ENCODE assay signal across 15 cellular contexts in genomic region chr5:142547445-142548374, GRCh38.
A peak's percentile ranks its signal among the peaks of the same experiment; 100 is the strongest.
DNase-seq lines count a peak whose midpoint lies in the region; ATAC-seq and TF ChIP-seq lines count a peak whose summit lies in the region.
"Had no signal": no experiment of that assay in that cellular context is flagged by ENCODE, and none has a peak within 500 bp of the region (broad histone marks: within the 10 kb centered on the region; RNA-seq: fewer than 3 reads in every experiment).

No MANE protein-coding gene starts in this region.

- BruUV-seq in HCT116 (replicated peaks; lab: Mats Ljungman, UMichigan), result no TSS peak

- DNase-seq in BE2C, result peak; percentile 35
- no peak for DNase-seq in HCT116 (ENCODE audit: low read depth, low spot score)
- DNase-seq in kidney tubule cell (ENCODE audit: low spot score), result peak; percentile 43
- DNase-seq in H4 (ENCODE audit: low spot score), result no peak
- DNase-seq in uterus, result no peak
- DNase-seq: T-helper 9 cell had no signal

- H3K27ac ChIP-seq in HCT116 (ENCODE audit: low read depth, low read length) (no peak overlapping the region), uterus (no peak overlapping the region)
- H3K27ac ChIP-seq: hepatocyte, left lung, parathyroid adenoma, testis had no signal

- POLR2A ChIA-PET in HCT116 (lab: Charles Lee), result interaction anchor here (0.7 to 4.3 kb wide), 7 partner anchors 102 to 546 kb away, joined by 3 to 18 read pairs (median 4); no protein-coding TSS in a partner anchor

- TF ChIP-seq POLR2A in HCT116 (IDR thresholded peaks at IDR 0.05; ENCODE audit: borderline replicate concordance, extremely low read depth, insufficient read depth, insufficient read length) (no peak), uterus (IDR thresholded peaks at IDR 0.05) (no peak)

- H3K9me2 ChIP-seq in HCT116 (ENCODE audit: insufficient read depth), result no peaks in the 10 kb centered on the region

- no peak for TF ChIP-seq RAD21 in HCT116 (IDR thresholded peaks at IDR 0.05; ENCODE audit: low read depth)

- H3K4me1 ChIP-seq in BE2C (peaks cover 18% of the 10 kb centered on the region), HCT116 (ENCODE audit: control insufficient read depth in 1 of 2, insufficient read depth in 2 of 2, low read length in 2 of 2) (peaks cover 12 to 50% of the 10 kb centered on the region in 2 experiments), uterus (no peaks in the 10 kb centered on the region)
- H3K4me1 ChIP-seq: testis had no signal

- no peak overlapping the region for H2AFZ ChIP-seq in HCT116 (ENCODE audit: low read depth, low read length, poor library complexity, severe bottlenecking)
- H2AFZ ChIP-seq: GM23338, hepatocyte had no signal

- intact Hi-C loops in HCT116 (cut with micrococcal nuclease) (loop anchor here (1.0 to 5.0 kb wide), 7 partner anchors 101 to 395 kb away; no protein-coding TSS in a partner anchor), uterus (cut with DNase I; ENCODE audit: low total_unique reads) (no loop called here)

- H3K4me2 ChIP-seq in HCT116 (ENCODE audit: low read length), result no peak overlapping the region
- H3K4me2 ChIP-seq: hepatocyte had no signal

- H3K4me3 ChIP-seq in BE2C (ENCODE audit: low read depth, low read length) (peak overlapping the region; percentile 22; the same call in 1 of the 2 replicates), HCT116 (replicated peaks in 1 of 2; ENCODE audit: low read depth in 1 of 2, low read length in 2 of 2) (no peak overlapping the region), uterus (no peak overlapping the region)
- H3K4me3 ChIP-seq: gastroesophageal sphincter, GM23338, hepatocyte, left lung, testis had no signal

- no peak for TF ChIP-seq CTCF in BE2C (IDR thresholded peaks at IDR 0.05; ENCODE audit: low read depth, low read length)
- no peak for TF ChIP-seq CTCF in HCT116 (IDR thresholded peaks at IDR 0.05 in 2 of 3, conservative IDR thresholded peaks at IDR 0.05 in 1 of 3; ENCODE audit: borderline replicate concordance in 1 of 3, insufficient read depth in 1 of 3, low read depth in 2 of 3, low read length in 2 of 3)
- TF ChIP-seq CTCF in uterus (IDR thresholded peaks at IDR 0.05), result no peak

- no peak overlapping the region for H3K9ac ChIP-seq in HCT116 (ENCODE audit: low read length)
- H3K9ac ChIP-seq: parathyroid adenoma had no signal

- no peaks in the 10 kb centered on the region for H3K27me3 ChIP-seq in BE2C
- H3K27me3 ChIP-seq in HCT116 (ENCODE audit: insufficient read depth, low read length), result no peaks in the 10 kb centered on the region
- peaks cover 0 to under 1% of the 10 kb centered on the region in 2 donors for H3K27me3 ChIP-seq in uterus
- H3K27me3 ChIP-seq: gastroesophageal sphincter, testis had no signal

- H3K79me2 ChIP-seq in HCT116 (ENCODE audit: insufficient read depth, low read length), result no peaks in the 10 kb centered on the region
- H3K79me2 ChIP-seq: hepatocyte, parathyroid adenoma had no signal

- RAD21 ChIA-PET in HCT116 (lab: Charles Lee; ENCODE audit: low non-redundant PET in 1 of 2, low total read pairs in 2 of 2, uncharacterized antibody in 2 of 2, unreplicated experiment in 2 of 2), result interaction anchor here (0.6 to 2.0 kb wide), 3 partner anchors 102 to 395 kb away, joined by 3 to 12 read pairs (median 5); no protein-coding TSS in a partner anchor

- CTCF ChIA-PET in HCT116 (lab: Charles Lee), result interaction anchor here (1.0 to 2.5 kb wide), 14 partner anchors 7 to 395 kb away, joined by 3 to 20 read pairs (median 5); partner anchors contain the start of gene SPRY4

- no peak for ATAC-seq in HCT116
- ATAC-seq in SK-N-SH treated with all-trans-retinoic acid at 6 μM for 48 hours, result no peak; the same call in 2 of the 3 replicates
- ATAC-seq in HG03571 (IDR thresholded peaks at IDR 0.05; ENCODE audit: unreplicated experiment), result no peak

- no peaks in the 10 kb centered on the region for H4K20me1 ChIP-seq in HCT116 (ENCODE audit: insufficient read depth)

- H3K9me3 ChIP-seq in BE2C (no peaks in the 10 kb centered on the region), HCT116 (ENCODE audit: control insufficient read depth in 1 of 2, insufficient read depth in 1 of 2, low read depth in 1 of 2, low read length in 2 of 2) (no peaks in the 10 kb centered on the region), uterus (no peaks in the 10 kb centered on the region)
- H3K9me3 ChIP-seq: Caco-2, gastroesophageal sphincter, left lung, testis had no signal

- H3K36me3 ChIP-seq in BE2C (no peaks in the 10 kb centered on the region), HCT116 (ENCODE audit: control insufficient read depth in 1 of 2, insufficient read depth in 2 of 2, low read length in 2 of 2) (no peaks in the 10 kb centered on the region), uterus (no peaks in the 10 kb centered on the region)
- H3K36me3 ChIP-seq: gastroesophageal sphincter, left lung had no signal

TF ChIP-seq in HCT116, 20 proteins besides CTCF, POLR2A, EP300 and RAD21 (continues in another document):
- TF ChIP-seq EZH2phosphoT487 (IDR thresholded peaks at IDR 0.05; ENCODE audit: borderline replicate concordance), result no peak
- TF ChIP-seq MAX (IDR thresholded peaks at IDR 0.05), result 0 out of 2 replicates have a peak, but pooled peaks have one; percentile 22
- TF ChIP-seq ZNF274 (IDR thresholded peaks at IDR 0.05; ENCODE audit: low read depth, low read length), result no peak
- TF ChIP-seq, protein P1, sequence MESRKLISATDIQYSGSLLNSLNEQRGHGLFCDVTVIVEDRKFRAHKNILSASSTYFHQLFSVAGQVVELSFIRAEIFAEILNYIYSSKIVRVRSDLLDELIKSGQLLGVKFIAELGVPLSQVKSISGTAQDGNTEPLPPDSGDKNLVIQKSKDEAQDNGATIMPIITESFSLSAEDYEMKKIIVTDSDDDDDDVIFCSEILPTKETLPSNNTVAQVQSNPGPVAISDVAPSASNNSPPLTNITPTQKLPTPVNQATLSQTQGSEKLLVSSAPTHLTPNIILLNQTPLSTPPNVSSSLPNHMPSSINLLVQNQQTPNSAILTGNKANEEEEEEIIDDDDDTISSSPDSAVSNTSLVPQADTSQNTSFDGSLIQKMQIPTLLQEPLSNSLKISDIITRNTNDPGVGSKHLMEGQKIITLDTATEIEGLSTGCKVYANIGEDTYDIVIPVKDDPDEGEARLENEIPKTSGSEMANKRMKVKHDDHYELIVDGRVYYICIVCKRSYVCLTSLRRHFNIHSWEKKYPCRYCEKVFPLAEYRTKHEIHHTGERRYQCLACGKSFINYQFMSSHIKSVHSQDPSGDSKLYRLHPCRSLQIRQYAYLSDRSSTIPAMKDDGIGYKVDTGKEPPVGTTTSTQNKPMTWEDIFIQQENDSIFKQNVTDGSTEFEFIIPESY (IDR thresholded peaks at IDR 0.05; ENCODE audit: extremely low read depth, insufficient replicate concordance, low read length), result no peak
- no peak for TF ChIP-seq FOSL1 (IDR thresholded peaks at IDR 0.05; ENCODE audit: low read depth)

TF ChIP-seq in SK-N-SH treated with all-trans-retinoic acid at 6 μM for 48 hours, 23 proteins besides CTCF, POLR2A, EP300 and RAD21 (continues in another document):
- TF ChIP-seq ZC3H10 (CRISPR knock-in tag; IDR thresholded peaks at IDR 0.05), result no peak
- no peak for TF ChIP-seq CSDC2 (CRISPR knock-in tag; IDR thresholded peaks at IDR 0.05)
- no peak for TF ChIP-seq ZNF70 (CRISPR knock-in tag; IDR thresholded peaks at IDR 0.05)
- TF ChIP-seq PPARA (CRISPR knock-in tag; IDR thresholded peaks at IDR 0.05; ENCODE audit: borderline replicate concordance), result no peak
- TF ChIP-seq, protein P2, sequence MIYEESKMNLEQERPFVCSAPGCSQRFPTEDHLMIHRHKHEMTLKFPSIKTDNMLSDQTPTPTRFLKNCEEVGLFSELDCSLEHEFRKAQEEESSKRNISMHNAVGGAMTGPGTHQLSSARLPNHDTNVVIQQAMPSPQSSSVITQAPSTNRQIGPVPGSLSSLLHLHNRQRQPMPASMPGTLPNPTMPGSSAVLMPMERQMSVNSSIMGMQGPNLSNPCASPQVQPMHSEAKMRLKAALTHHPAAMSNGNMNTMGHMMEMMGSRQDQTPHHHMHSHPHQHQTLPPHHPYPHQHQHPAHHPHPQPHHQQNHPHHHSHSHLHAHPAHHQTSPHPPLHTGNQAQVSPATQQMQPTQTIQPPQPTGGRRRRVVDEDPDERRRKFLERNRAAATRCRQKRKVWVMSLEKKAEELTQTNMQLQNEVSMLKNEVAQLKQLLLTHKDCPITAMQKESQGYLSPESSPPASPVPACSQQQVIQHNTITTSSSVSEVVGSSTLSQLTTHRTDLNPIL (CRISPR knock-in tag; IDR thresholded peaks at IDR 0.05; ENCODE audit: low read depth), result peak; percentile 74; the same call in 1 of the 2 replicates
- no peak for TF ChIP-seq ARNTL (CRISPR knock-in tag; IDR thresholded peaks at IDR 0.05; ENCODE audit: borderline replicate concordance, low read depth)
- TF ChIP-seq RARB (CRISPR knock-in tag; IDR thresholded peaks at IDR 0.05), result no peak
- TF ChIP-seq SNAI2 (CRISPR knock-in tag; IDR thresholded peaks at IDR 0.05), result 0 out of 2 replicates have a peak, but pooled peaks have one; percentile 17
- no peak for TF ChIP-seq ZNF565 (CRISPR knock-in tag; conservative IDR thresholded peaks at IDR 0.05; ENCODE audit: low read depth)
- 0 out of 2 replicates have a peak, but pooled peaks have one; percentile 71 for TF ChIP-seq GLIS3 (CRISPR knock-in tag; IDR thresholded peaks at IDR 0.05)
- TF ChIP-seq, protein P3, sequence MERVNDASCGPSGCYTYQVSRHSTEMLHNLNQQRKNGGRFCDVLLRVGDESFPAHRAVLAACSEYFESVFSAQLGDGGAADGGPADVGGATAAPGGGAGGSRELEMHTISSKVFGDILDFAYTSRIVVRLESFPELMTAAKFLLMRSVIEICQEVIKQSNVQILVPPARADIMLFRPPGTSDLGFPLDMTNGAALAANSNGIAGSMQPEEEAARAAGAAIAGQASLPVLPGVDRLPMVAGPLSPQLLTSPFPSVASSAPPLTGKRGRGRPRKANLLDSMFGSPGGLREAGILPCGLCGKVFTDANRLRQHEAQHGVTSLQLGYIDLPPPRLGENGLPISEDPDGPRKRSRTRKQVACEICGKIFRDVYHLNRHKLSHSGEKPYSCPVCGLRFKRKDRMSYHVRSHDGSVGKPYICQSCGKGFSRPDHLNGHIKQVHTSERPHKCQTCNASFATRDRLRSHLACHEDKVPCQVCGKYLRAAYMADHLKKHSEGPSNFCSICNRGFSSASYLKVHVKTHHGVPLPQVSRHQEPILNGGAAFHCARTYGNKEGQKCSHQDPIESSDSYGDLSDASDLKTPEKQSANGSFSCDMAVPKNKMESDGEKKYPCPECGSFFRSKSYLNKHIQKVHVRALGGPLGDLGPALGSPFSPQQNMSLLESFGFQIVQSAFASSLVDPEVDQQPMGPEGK (CRISPR knock-in tag; IDR thresholded peaks at IDR 0.05; ENCODE audit: borderline replicate concordance), result peak; percentile 66; the same call in 1 of the 2 replicates
- TF ChIP-seq ZFP30 (CRISPR knock-in tag; IDR thresholded peaks at IDR 0.05), result no peak
- TF ChIP-seq OSR1 (CRISPR knock-in tag; IDR thresholded peaks at IDR 0.05), result no peak

Comparison
In these comparisons a context has a peak if more than half of its experiments do, and no peak if none do; other contexts are left out.
1. DNase-seq: peak in BE2C (single experiment) and kidney tubule cell (single experiment); none in HCT116 (single experiment), H4 (single experiment) and uterus (0 of 2).